7 cellular contexts compared by ENCODE assay signal in the genomic region with DNA sequence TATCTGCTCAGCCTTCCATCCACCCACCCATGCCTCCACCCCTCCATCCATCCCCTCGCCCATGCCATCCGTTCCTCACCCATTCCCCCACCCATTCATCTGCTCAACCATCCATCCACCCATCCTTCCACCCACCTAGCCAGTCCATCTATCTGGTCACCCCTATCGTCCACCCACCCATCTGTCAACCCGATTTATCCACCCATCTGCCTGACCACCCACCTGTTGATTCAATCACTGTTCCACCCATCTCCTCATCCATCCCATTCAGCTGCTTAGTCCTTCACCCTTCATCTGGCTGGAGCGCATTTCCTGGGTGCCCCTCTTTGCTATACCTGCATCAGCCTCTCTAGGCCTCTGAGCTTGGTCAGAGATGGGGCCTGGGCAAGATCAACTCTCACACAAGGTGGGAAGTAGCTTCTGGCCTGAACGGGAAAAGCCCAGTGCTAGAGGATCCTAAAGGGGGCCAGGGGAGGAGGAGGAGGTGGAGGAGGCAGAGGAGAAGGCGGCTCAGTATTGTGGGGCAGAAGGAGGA. TPM values are rescaled to one million over a fixed set of nuclear protein-coding genes. Genes with fewer than 3 reads are reported as not detected.
DNase-seq lines count a peak whose midpoint lies in the region; ATAC-seq, FAIRE-seq and TF ChIP-seq lines count a peak whose summit lies in the region.
"Not testable (repeated sequence)": the region's sequence is repeated elsewhere in the genome, so short reads cannot be mapped to it uniquely, and the experiment has no call there.
"Had no signal": no experiment of that assay in that cellular context is flagged by ENCODE, and none has a peak within 500 bp of the region (broad histone marks: within the 10 kb centered on the region; RNA-seq: fewer than 3 reads in every experiment).

No MANE protein-coding gene starts in this region.

- H3K9me3 Mint-ChIP-seq in CD14-positive monocyte (peaks cover 0 to 28% (median 9%) of the 10 kb centered on the region in 7 donors), neural progenitor cell (peaks cover 10% of the 10 kb centered on the region)

- peak; percentile 44 for DNase-seq in CD14-positive monocyte (ENCODE audit: low spot score)
- peak; percentile 5 for DNase-seq in activated naive CD4-positive, alpha-beta T cell treated with anti-CD3 and anti-CD28 coated beads, Interleukin-2, amount 50 U/mL, for 16 hours
- peak; percentile 45 for DNase-seq in kidney
- not testable (repeated sequence) for DNase-seq in neural progenitor cell (ENCODE audit: low spot score)
- DNase-seq in spleen = peak; percentile 51
- DNase-seq in aorta = peak; percentile 24 to 45

- H3K4me3 ChIP-seq in kidney (ENCODE audit: low read length in 2 of 2); neural progenitor cell; spleen; aorta (ENCODE audit: low read length in 2 of 2): not testable (repeated sequence)

- not testable (repeated sequence) for H3K9me3 ChIP-seq in kidney (ENCODE audit: control insufficient read depth in 1 of 2, low read length in 2 of 2); neural progenitor cell (ENCODE audit: low read depth); spleen; aorta (ENCODE audit: control insufficient read depth, low read length)

- not testable (repeated sequence) for H4K20me1 ChIP-seq in neural progenitor cell (ENCODE audit: low read depth)

- ATAC-seq in aorta (ENCODE audit: low FRiP score) = not testable (repeated sequence)

- not testable (repeated sequence) for H3K27ac Mint-ChIP-seq in CD14-positive monocyte, neural progenitor cell

- not testable (repeated sequence) for H3K36me3 Mint-ChIP-seq in CD14-positive monocyte, neural progenitor cell

- 73 to 85% (median 82%) methylated on average over 6 to 7 of the region's 7 CpGs for WGBS in spleen, 5 donors
- WGBS in aorta, 2 donors = 82 to 85% methylated on average over 5 to 6 of the region's 7 CpGs

- not testable (repeated sequence) for H3K27ac ChIP-seq in kidney (ENCODE audit: low read depth in 2 of 2, low read length in 2 of 2); neural progenitor cell; spleen; aorta (ENCODE audit: low read depth in 1 of 2, low read length in 2 of 2)

- not testable (repeated sequence) for H2AFZ ChIP-seq in neural progenitor cell (replicated peaks)

- not testable (repeated sequence) for FAIRE-seq in kidney (lab: Jason Lieb, UNC)

- H3F3A ChIP-seq in neural progenitor cell (ENCODE audit: low read depth) = not testable (repeated sequence)

- TF ChIP-seq CTCF in CD14-positive monocyte (IDR thresholded peaks at IDR 0.05); kidney (IDR thresholded peaks at IDR 0.05; ENCODE audit: borderline replicate concordance, extremely low read depth, insufficient read depth); neural progenitor cell (IDR thresholded peaks at IDR 0.05); spleen (IDR thresholded peaks at IDR 0.05 in 8 of 11, conservative IDR thresholded peaks at IDR 0.05 in 3 of 11): not testable (repeated sequence)

- not testable (repeated sequence) for H3K9ac ChIP-seq in kidney (ENCODE audit: low read length in 2 of 2); neural progenitor cell

- H3K36me3 ChIP-seq in kidney (ENCODE audit: control insufficient read depth in 1 of 2, insufficient read depth in 2 of 2, low read length in 2 of 2); neural progenitor cell; spleen; aorta (ENCODE audit: control insufficient read depth in 1 of 2, insufficient read depth in 2 of 2, low read length in 1 of 2): not testable (repeated sequence)

- H3K4me1 Mint-ChIP-seq in CD14-positive monocyte, neural progenitor cell: not testable (repeated sequence)

- not testable (repeated sequence) for H3K4me1 ChIP-seq in kidney (ENCODE audit: control insufficient read depth in 1 of 2, insufficient read depth in 1 of 2, low read depth in 1 of 2, low read length in 2 of 2); neural progenitor cell; aorta (ENCODE audit: control insufficient read depth in 1 of 2, insufficient read depth in 2 of 2, low read length in 2 of 2)
- H3K4me1 ChIP-seq in spleen = peaks cover 0 to 22% (median 6%) of the 10 kb centered on the region in 6 donors

- not testable (repeated sequence) for TF ChIP-seq POLR2A in spleen (IDR thresholded peaks at IDR 0.05)

- not testable (repeated sequence) for H3K4me2 ChIP-seq in neural progenitor cell

- H3K27me3 Mint-ChIP-seq in CD14-positive monocyte (ENCODE audit: low read depth in 3 of 3); neural progenitor cell (ENCODE audit: insufficient read depth, low read depth): not testable (repeated sequence)

- not testable (repeated sequence) for H3K27me3 ChIP-seq in neural progenitor cell; spleen (replicated peaks in 1 of 7); aorta (ENCODE audit: control insufficient read depth in 1 of 2, insufficient read depth in 2 of 2, low read length in 1 of 2)

- H3K79me2 ChIP-seq in neural progenitor cell (ENCODE audit: low read depth) = not testable (repeated sequence)

- intact Hi-C loops in CD14-positive monocyte (cut with micrococcal nuclease); kidney (cut with DNase I); spleen (cut with DNase I; ENCODE audit: low total_unique reads); aorta (cut with DNase I): not testable (repeated sequence)

- H3K4me3 Mint-ChIP-seq in CD14-positive monocyte = not testable (repeated sequence)
- peak overlapping the region; percentile 1 for H3K4me3 Mint-ChIP-seq in neural progenitor cell

RNA-seq across cellular contexts. Expression of a gene that starts 32.7 kb away (rescaled TPM):
- not detected for polyA plus RNA-seq in CD14-positive monocyte
- total RNA-seq in kidney = 3.1 TPM
- 3.4 TPM for polyA plus RNA-seq in kidney (ENCODE audit: insufficient read depth, low read depth, low replicate concordance)
- total RNA-seq in neural progenitor cell (ENCODE audit: low replicate concordance) = 0.56 and 1.8 TPM in 2 replicates
- total RNA-seq in spleen = 1 to 10 TPM; 1.0 to 4.8 (median 2.6) TPM
- under 1 TPM; 0.11 to 0.77 (median 0.12) TPM for polyA plus RNA-seq in spleen
- 1 to 10 TPM; 2.9 to 4.0 TPM for total RNA-seq in aorta
- polyA plus RNA-seq in aorta = under 1 TPM in 1 of 2 donors, not detected in 1; 0.13 TPM
- polyA plus RNA-seq: CD4-positive, CD25-positive, alpha-beta regulatory T cell had no signal
